23 cellular contexts compared by ENCODE assay signal in genomic region chrX:120568047-120568446, GRCh38.
"Had no signal": no experiment of that assay in that cellular context is flagged by ENCODE, and none has a peak within 500 bp of the region (broad histone marks: within the 10 kb centered on the region; RNA-seq: fewer than 3 reads in every experiment).

No MANE protein-coding gene starts in this region.

- H3K27ac Mint-ChIP-seq: activated CD4-positive, alpha-beta memory T cell treated with anti-CD3 and anti-CD28 coated beads, Interleukin-2, amount 10 ng/mL, durations not matched to agents 7 days and 5 days; activated naive CD8-positive, alpha-beta T cell treated with anti-CD3 and anti-CD28 coated beads, Interleukin-2, amount 10 ng/mL, durations not matched to agents 7 days and 5 days; activated T-helper 2 cell treated with anti-CD3 and anti-CD28 coated beads, Interferon-gamma antibody, Interleukin-2, Interleukin-4, amounts not matched to agents 10 μg/mL and 5 μg/mL and 100 μg/mL, durations not matched to agents 14 hours and 24 hours and 36 hours had no signal

- H3K36me3 Mint-ChIP-seq: activated naive CD8-positive, alpha-beta T cell treated with anti-CD3 and anti-CD28 coated beads, Interleukin-2, amount 10 ng/mL, durations not matched to agents 7 days and 5 days had no signal

- H3K4me3 ChIP-seq: colonic mucosa, tibial nerve, vagina had no signal

- ATAC-seq: left lobe of liver; stimulated activated naive CD8-positive, alpha-beta T cell treated with anti-CD3 and anti-CD28 coated beads, Interleukin-15, Interleukin-2, amounts not matched to agents 100 U/mL and 50 U/mL, for 24 hours had no signal

- H3K27me3 Mint-ChIP-seq: activated CD4-positive, alpha-beta memory T cell treated with anti-CD3 and anti-CD28 coated beads, Interleukin-2, amount 10 ng/mL, durations not matched to agents 7 days and 5 days; activated naive CD8-positive, alpha-beta T cell treated with anti-CD3 and anti-CD28 coated beads, Interleukin-2, amount 10 ng/mL, durations not matched to agents 7 days and 5 days had no signal

- H3K4me3 Mint-ChIP-seq: activated CD4-positive, alpha-beta memory T cell treated with anti-CD3 and anti-CD28 coated beads, Interleukin-2, amount 10 ng/mL, durations not matched to agents 7 days and 5 days; activated naive CD8-positive, alpha-beta T cell treated with anti-CD3 and anti-CD28 coated beads, Interleukin-2, amount 10 ng/mL, durations not matched to agents 7 days and 5 days had no signal

- H3K27me3 ChIP-seq: colonic mucosa, tibial nerve, vagina had no signal

- H3K36me3 ChIP-seq: colonic mucosa, tibial nerve, vagina had no signal

- H3K4me1 ChIP-seq: colonic mucosa, vagina had no signal

- DNase-seq: activated CD4-positive, alpha-beta memory T cell treated with anti-CD3 and anti-CD28 coated beads, Interleukin-2, amount 10 ng/mL, durations not matched to agents 7 days and 5 days; activated CD4-positive, alpha-beta T cell treated with anti-CD3 and anti-CD28 coated beads for 48 hours; activated CD4-positive, CD25-positive, alpha-beta regulatory T cell; activated naive CD4-positive, alpha-beta T cell treated with Interleukin-2 at 50 U/mL for 16 hours; activated naive CD8-positive, alpha-beta T cell treated with anti-CD3 and anti-CD28 coated beads, Interleukin-2, amount 10 ng/mL, durations not matched to agents 7 days and 5 days; activated T-cell treated with anti-CD3 and anti-CD28 coated beads, Interleukin-2, amount 50 U/mL, for 1 hour; amygdala; central memory CD4-positive, alpha-beta T cell; colonic mucosa; islet precursor cell; occipital lobe; posterior cingulate gyrus; retina; stimulated activated CD4-positive, alpha-beta T cell treated with anti-CD3 and anti-CD28 coated beads, Interleukin-12 subunit alpha, Interleukin-12 subunit beta, amount 100 ng/mL, for 4 hours; stimulated activated CD4-positive, alpha-beta T cell treated with anti-CD3 and anti-CD28 coated beads, Interleukin-2, amount 100 ng/mL, for 24 hours; stimulated activated naive CD8-positive, alpha-beta T cell treated with anti-CD3 and anti-CD28 coated beads, Interleukin-15, Interleukin-2, amounts not matched to agents 100 U/mL and 50 U/mL, for 24 hours; substantia nigra; T-helper 1 cell; T1000 had no signal

- H3K27ac ChIP-seq: colonic mucosa, tibial nerve, vagina had no signal

- H3K9me3 ChIP-seq: colonic mucosa, tibial nerve, vagina had no signal

- H3K9me3 Mint-ChIP-seq: activated CD4-positive, alpha-beta memory T cell treated with anti-CD3 and anti-CD28 coated beads, Interleukin-2, amount 10 ng/mL, durations not matched to agents 7 days and 5 days; activated naive CD8-positive, alpha-beta T cell treated with anti-CD3 and anti-CD28 coated beads, Interleukin-2, amount 10 ng/mL, durations not matched to agents 7 days and 5 days; activated T-helper 2 cell treated with anti-CD3 and anti-CD28 coated beads, Interferon-gamma antibody, Interleukin-2, Interleukin-4, amounts not matched to agents 10 μg/mL and 5 μg/mL and 100 μg/mL, durations not matched to agents 14 hours and 24 hours and 36 hours had no signal
